8 cellular contexts compared by ENCODE assay signal in genomic region chr10:98041352-98042043, GRCh38. TPM values are rescaled to one million over a fixed set of nuclear protein-coding genes. Genes with fewer than 3 reads are reported as not detected.
DNase-seq lines count a peak whose midpoint lies in the region; ATAC-seq, FAIRE-seq and TF ChIP-seq lines count a peak whose summit lies in the region.

No MANE protein-coding gene starts in this region.

- no peaks in the 10 kb centered on the region for H4K20me1 ChIP-seq in HCT116 (ENCODE audit: insufficient read depth)
- H4K20me1 ChIP-seq in OCI-LY3 (ENCODE audit: insufficient read depth, low read length): no peaks in the 10 kb centered on the region

- no peak overlapping the region for H3K4me2 ChIP-seq in HCT116 (ENCODE audit: low read length)
- no peak overlapping the region for H3K4me2 ChIP-seq in OCI-LY3 (ENCODE audit: low read length)

- H3K9ac ChIP-seq in HCT116 (ENCODE audit: low read length) (no peak overlapping the region), OCI-LY3 (ENCODE audit: low read length) (no peak overlapping the region)

- intact Hi-C loops in HCT116 (cut with micrococcal nuclease): loop anchor here (1.0 to 2.0 kb wide), 2 partner anchors 127 to 283 kb away; no protein-coding TSS in a partner anchor

- no peaks in the 10 kb centered on the region for H3K9me2 ChIP-seq in HCT116 (ENCODE audit: insufficient read depth)

- DNase-seq in D721Med (ENCODE audit: insufficient read length, low spot score) (no peak), HCT116 (ENCODE audit: low read depth, low spot score) (peak; percentile 61), cardiac muscle cell (ENCODE audit: low read depth in 1 of 2, low spot score in 1 of 2) (peak; percentile 74 to 76), retina (peak; percentile 81), DMS79 (lab: John Stamatoyannopoulos, UW) (no peak), NCI-H187 treated with DMSO at 0.1 percent for 48 hours (lab: John Stamatoyannopoulos, UW) (no peak)
- DNase-seq in activated naive CD4-positive, alpha-beta T cell treated with anti-CD3 and anti-CD28 coated beads, Interleukin-2, amount 50 U/mL, for 72 hours (ENCODE audit: low spot score in 2 of 2): peak in 1 of 2 donors; percentile 55

- H3K27ac Mint-ChIP-seq in activated naive CD4-positive, alpha-beta T cell treated with anti-CD3 and anti-CD28 coated beads, Interleukin-2, amount 50 U/mL, for 72 hours: no peak overlapping the region

- no peak overlapping the region for H2AFZ ChIP-seq in HCT116 (ENCODE audit: low read depth, low read length, poor library complexity, severe bottlenecking)
- no peak overlapping the region for H2AFZ ChIP-seq in OCI-LY3 (ENCODE audit: low read depth, low read length)

- H3K9me3 ChIP-seq in HCT116 (ENCODE audit: control insufficient read depth in 1 of 2, insufficient read depth in 1 of 2, low read depth in 1 of 2, low read length in 2 of 2): no peaks in the 10 kb centered on the region
- no peaks in the 10 kb centered on the region for H3K9me3 ChIP-seq in OCI-LY3 (ENCODE audit: insufficient read depth, low read length)
- no peaks in the 10 kb centered on the region for H3K9me3 ChIP-seq in cardiac muscle cell (ENCODE audit: low read depth)

- H3K27ac ChIP-seq in HCT116 (ENCODE audit: low read depth, low read length) (no peak overlapping the region), OCI-LY3 (ENCODE audit: low read length) (no peak overlapping the region), cardiac muscle cell (no peak overlapping the region)

- H3K36me3 ChIP-seq in HCT116 (ENCODE audit: control insufficient read depth in 1 of 2, insufficient read depth in 2 of 2, low read length in 2 of 2) (no peaks in the 10 kb centered on the region), OCI-LY3 (replicated peaks; ENCODE audit: low read depth, low read length) (no peaks in the 10 kb centered on the region), cardiac muscle cell (no peaks in the 10 kb centered on the region)

- H3K4me3 ChIP-seq in HCT116 (replicated peaks in 1 of 2; ENCODE audit: low read depth in 1 of 2, low read length in 2 of 2) (no peak overlapping the region), OCI-LY3 (ENCODE audit: low read length) (no peak overlapping the region), cardiac muscle cell (no peak overlapping the region)

- H3K4me1 ChIP-seq in HCT116 (ENCODE audit: control insufficient read depth in 1 of 2, insufficient read depth in 2 of 2, low read length in 2 of 2) (peaks cover 0 to 7% of the 10 kb centered on the region in 2 experiments; a peak in 1 of 4 replicates), OCI-LY3 (ENCODE audit: low read length) (no peaks in the 10 kb centered on the region), cardiac muscle cell (ENCODE audit: low read depth) (no peaks in the 10 kb centered on the region)

- POLR2A ChIA-PET in HCT116 (lab: Charles Lee): no interaction called here

- H3K36me3 Mint-ChIP-seq in activated naive CD4-positive, alpha-beta T cell treated with anti-CD3 and anti-CD28 coated beads, Interleukin-2, amount 50 U/mL, for 72 hours: no peaks in the 10 kb centered on the region

- H3K27me3 ChIP-seq in HCT116 (ENCODE audit: insufficient read depth, low read length) (peaks cover 39% of the 10 kb centered on the region), OCI-LY3 (ENCODE audit: low read depth, low read length) (peaks cover 13% of the 10 kb centered on the region; the same call in 1 of the 2 replicates), cardiac muscle cell (peaks cover 60% of the 10 kb centered on the region)

- TF ChIP-seq POLR2A in HCT116 (IDR thresholded peaks at IDR 0.05; ENCODE audit: borderline replicate concordance, extremely low read depth, insufficient read depth, insufficient read length): no peak

- peak; percentile 77 for TF ChIP-seq CTCF in D721Med (IDR thresholded peaks at IDR 0.05; ENCODE audit: insufficient read depth, missing control alignments)
- peak; percentile 82 to 87 (median 87) for TF ChIP-seq CTCF in HCT116 (IDR thresholded peaks at IDR 0.05 in 2 of 3, conservative IDR thresholded peaks at IDR 0.05 in 1 of 3; ENCODE audit: borderline replicate concordance in 1 of 3, insufficient read depth in 1 of 3, low read depth in 2 of 3, low read length in 2 of 3)
- TF ChIP-seq CTCF in OCI-LY3 (IDR thresholded peaks at IDR 0.05; ENCODE audit: low read depth, low read length): peak; percentile 68
- TF ChIP-seq CTCF in cardiac muscle cell (IDR thresholded peaks at IDR 0.05; ENCODE audit: low read depth, low read length): peak; percentile 81

- FAIRE-seq in D721Med (lab: Jason Lieb, UNC): no peak

- H3K9me3 Mint-ChIP-seq in activated naive CD4-positive, alpha-beta T cell treated with anti-CD3 and anti-CD28 coated beads, Interleukin-2, amount 50 U/mL, for 72 hours: no peaks in the 10 kb centered on the region

- peak; percentile 84 for ATAC-seq in HCT116
- peak; percentile 33 to 51 for ATAC-seq in activated naive CD4-positive, alpha-beta T cell treated with anti-CD3 and anti-CD28 coated beads, Interleukin-2, amount 50 U/mL, for 72 hours

- peak; percentile 75 for TF ChIP-seq RAD21 in HCT116 (IDR thresholded peaks at IDR 0.05; ENCODE audit: low read depth)

- RAD21 ChIA-PET in HCT116 (lab: Charles Lee; ENCODE audit: low non-redundant PET in 1 of 2, low total read pairs in 2 of 2, uncharacterized antibody in 2 of 2, unreplicated experiment in 2 of 2): interaction anchor here (0.6 to 1.9 kb wide), 4 partner anchors 13 to 172 kb away, joined by 3 to 13 read pairs (median 8); no protein-coding TSS in a partner anchor

- H3K79me2 ChIP-seq in HCT116 (ENCODE audit: insufficient read depth, low read length) (no peaks in the 10 kb centered on the region), OCI-LY3 (ENCODE audit: low read length) (no peaks in the 10 kb centered on the region)

- BruUV-seq in HCT116 (replicated peaks; lab: Mats Ljungman, UMichigan): no TSS peak

- CTCF ChIA-PET in HCT116 (lab: Charles Lee): interaction anchor here (0.6 to 3.6 kb wide), 31 partner anchors 8 to 365 kb away, joined by 3 to 76 read pairs (median 4); partner anchors contain the start of gene ZFYVE27

TF ChIP-seq in HCT116, 20 proteins besides CTCF, POLR2A, EP300 and RAD21:
- TF ChIP-seq ZNF274 (IDR thresholded peaks at IDR 0.05; ENCODE audit: low read depth, low read length): no peak
- no peak for TF ChIP-seq ZFX (IDR thresholded peaks at IDR 0.05)
- TF ChIP-seq, protein P1, sequence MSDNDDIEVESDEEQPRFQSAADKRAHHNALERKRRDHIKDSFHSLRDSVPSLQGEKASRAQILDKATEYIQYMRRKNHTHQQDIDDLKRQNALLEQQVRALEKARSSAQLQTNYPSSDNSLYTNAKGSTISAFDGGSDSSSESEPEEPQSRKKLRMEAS (IDR thresholded peaks at IDR 0.05): no peak
- TF ChIP-seq CEBPB (IDR thresholded peaks at IDR 0.05; ENCODE audit: low read depth): no peak
- peak; percentile 37 for TF ChIP-seq YY1 (IDR thresholded peaks at IDR 0.05; ENCODE audit: extremely low read depth, insufficient replicate concordance, low read depth, low read length)
TF ChIP-seq in HCT116: peak in this region for 1.

RNA-seq across cellular contexts. Expression of gene CRTAC1, which starts 11.1 kb away (rescaled TPM):
- 0.20 TPM for total RNA-seq in HCT116 (2021; ENCODE audit: unreplicated experiment)
- 0.02 TPM in 1 of 2 replicates, not detected in the other for polyA plus RNA-seq in HCT116 (2012)
- total RNA-seq in activated naive CD4-positive, alpha-beta T cell treated with anti-CD3 and anti-CD28 coated beads, Interleukin-2, amount 50 U/mL, for 72 hours: not detected
- total RNA-seq in cardiac muscle cell: 0.30 and 3.1 TPM in 2 replicates
- polyA plus RNA-seq in cardiac muscle cell: 0.96 and 8.0 TPM in 2 replicates

Comparison
In these comparisons a context has a peak if more than half of its experiments do, and no peak if none do; other contexts are left out.
1. DNase-seq: peak in HCT116 (single experiment), cardiac muscle cell (2 of 2) and retina (single experiment); none in D721Med (single experiment), DMS79 (single experiment) and NCI-H187 treated with DMSO at 0.1 percent for 48 hours (single experiment).
2. Peak in every context shown above with its lines, with median percentiles within 50 percentile points of each other: CTCF ChIP-seq.